26 cellular contexts compared by ENCODE assay signal in the genomic region with DNA sequence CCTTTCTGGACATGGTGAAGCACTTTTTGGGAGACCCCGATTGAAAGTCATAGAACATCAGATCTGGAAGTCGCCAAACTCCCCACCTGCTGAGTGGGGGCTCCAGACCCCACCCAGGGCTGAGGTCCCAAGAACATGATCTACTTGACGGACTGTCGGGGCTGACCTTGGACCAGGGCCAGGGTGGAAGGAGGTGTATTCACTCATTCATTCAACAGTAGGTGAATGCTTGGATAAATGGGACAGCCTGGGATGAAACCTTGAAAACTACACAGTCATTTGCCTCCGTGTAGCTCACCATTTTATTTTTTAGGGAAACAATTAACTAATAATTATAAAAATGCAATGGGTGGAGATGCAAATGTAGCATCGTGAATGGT.
"Had no signal": no experiment of that assay in that cellular context is flagged by ENCODE, and none has a peak within 500 bp of the region (broad histone marks: within the 10 kb centered on the region; RNA-seq: fewer than 3 reads in every experiment).

No MANE protein-coding gene starts in this region.

- H3K4me1 ChIP-seq: left ventricle myocardium inferior, parathyroid adenoma, spleen, thyroid gland had no signal

- H3K9me3 ChIP-seq: left ventricle myocardium inferior, spleen, thyroid gland had no signal

- DNase-seq: activated CD4-positive, alpha-beta T cell treated with anti-CD3 and anti-CD28 coated beads, Interleukin-2, amount 50 U/mL, for 4 hours; activated CD8-positive, alpha-beta memory T cell treated with anti-CD3 and anti-CD28 coated beads for 24 hours; activated CD8-positive, alpha-beta memory T cell treated with anti-CD3 and anti-CD28 coated beads, Interleukin-2, amount 50 U/mL, for 48 hours; activated gamma-delta T cell; activated naive CD4-positive, alpha-beta T cell treated with anti-CD3 and anti-CD28 coated beads, Interleukin-2, amount 50 U/mL, for 16 hours; activated naive CD8-positive, alpha-beta T cell treated with anti-CD3 and anti-CD28 coated beads, Interleukin-2, amount 50 U/mL, for 24 hours; activated T-cell treated with anti-CD3 and anti-CD28 coated beads, Interleukin-2, amount 50 U/mL, for 72 hours; dermis blood vessel endothelial cell; effector memory CD4-positive, alpha-beta T cell; glutamatergic neuron; immature natural killer cell; kidney glomerular epithelial cell; left ventricle myocardium inferior; natural killer cell; stimulated activated CD4-positive, alpha-beta T cell treated with anti-CD3 and anti-CD28 coated beads, Interleukin-4, amount 100 ng/mL, for 24 hours; stimulated activated naive CD8-positive, alpha-beta T cell treated with anti-CD3 and anti-CD28 coated beads, Interleukin-15, Interleukin-2, amounts not matched to agents 100 U/mL and 50 U/mL, for 24 hours; T1000; thyroid gland had no signal

- ATAC-seq: activated naive CD8-positive, alpha-beta T cell treated with anti-CD3 and anti-CD28 coated beads, Interleukin-2, amount 50 U/mL, for 24 hours; activated T-cell treated with anti-CD3 and anti-CD28 coated beads, Interleukin-2, amount 50 U/mL, for 72 hours; esophagus mucosa; natural killer cell; stimulated activated naive CD8-positive, alpha-beta T cell treated with anti-CD3 and anti-CD28 coated beads, Interleukin-15, Interleukin-2, amounts not matched to agents 100 U/mL and 50 U/mL, for 24 hours; WTC11 had no signal

- FAIRE-seq: endothelial cell of umbilical vein, frontal cortex, urothelium cell line had no signal

- H3K36me3 ChIP-seq: left ventricle myocardium inferior, spleen, thyroid gland had no signal

- H3K4me3 ChIP-seq: hepatocyte, left ventricle myocardium inferior, spleen, thyroid gland had no signal

- H3K27me3 ChIP-seq: thyroid gland had no signal

- H3K9ac ChIP-seq: parathyroid adenoma had no signal

- H3K27ac ChIP-seq: hepatocyte, left ventricle myocardium inferior, parathyroid adenoma, spleen, thyroid gland had no signal
